10 cellular contexts compared by ENCODE assay signal in genomic region chr14:60509438-60510253, GRCh38. TPM values are rescaled to one million over a fixed set of nuclear protein-coding genes. Genes with fewer than 3 reads are reported as not detected.
A peak's percentile ranks its signal among the peaks of the same experiment; 100 is the strongest.
DNase-seq lines count a peak whose midpoint lies in the region; ATAC-seq and TF ChIP-seq lines count a peak whose summit lies in the region.
"Had no signal": no experiment of that assay in that cellular context is flagged by ENCODE, and none has a peak within 500 bp of the region (broad histone marks: within the 10 kb centered on the region; RNA-seq: fewer than 3 reads in every experiment).

No MANE protein-coding gene starts in this region.

- H3K4me1 Mint-ChIP-seq in activated CD8-positive, alpha-beta memory T cell treated with anti-CD3 and anti-CD28 coated beads, Interleukin-2, amount 10 ng/mL, durations not matched to agents 7 days and 5 days, result peaks cover 7% of the 10 kb centered on the region
- no peaks in the 10 kb centered on the region for H3K4me1 Mint-ChIP-seq in HFFc6 (ENCODE audit: low read depth)
- H3K4me1 Mint-ChIP-seq in stimulated activated memory B cell treated with anti-CD40 and anti-IgM and Interleukin-4, amounts not matched to agents 10 μg/mL and 1 μg/mL and 100 μg/mL, for 72 hours, result peaks cover 7% of the 10 kb centered on the region

- no peak overlapping the region for H3K4me3 Mint-ChIP-seq in activated CD8-positive, alpha-beta memory T cell treated with anti-CD3 and anti-CD28 coated beads, Interleukin-2, amount 10 ng/mL, durations not matched to agents 7 days and 5 days
- H3K4me3 Mint-ChIP-seq in HFFc6, result no peak overlapping the region
- H3K4me3 Mint-ChIP-seq in stimulated activated memory B cell treated with anti-CD40 and anti-IgM and Interleukin-4, amounts not matched to agents 10 μg/mL and 1 μg/mL and 100 μg/mL, for 72 hours, result no peak overlapping the region

- no peak overlapping the region for H4K5ac ChIP-seq in mesendoderm (ENCODE audit: low read length)

- H2BK5ac ChIP-seq in mesendoderm (ENCODE audit: low read length), result no peak overlapping the region

- in situ Hi-C loops in GM13976 (cut with MboI; ENCODE audit: low sequenced_read_pairs, unreplicated experiment), result no loop called here

- no peaks in the 10 kb centered on the region for H3K79me1 ChIP-seq in mesendoderm (ENCODE audit: low read length)

- POLR2A ChIA-PET in A673 (lab: Charles Lee; ENCODE audit: low non-redundant PET), result no interaction called here

- no peak overlapping the region for H2AK5ac ChIP-seq in mesendoderm (ENCODE audit: low read length)

- H3K4me2 ChIP-seq in mesendoderm (ENCODE audit: low read length), result peak overlapping the region; percentile 66

- no peak overlapping the region for H3K27ac ChIP-seq in A673 (ENCODE audit: low read depth, low read length, poor library complexity, severe bottlenecking)
- no peak overlapping the region for H3K27ac ChIP-seq in mesendoderm (ENCODE audit: low read depth, low read length)
- H3K27ac ChIP-seq in thyroid gland, result no peak overlapping the region

- H3K79me2 ChIP-seq in mesendoderm (ENCODE audit: control insufficient read depth, insufficient read depth, low read length), result no peaks in the 10 kb centered on the region

- peak overlapping the region; percentile 68 for H3K27ac Mint-ChIP-seq in activated CD8-positive, alpha-beta memory T cell treated with anti-CD3 and anti-CD28 coated beads, Interleukin-2, amount 10 ng/mL, durations not matched to agents 7 days and 5 days
- H3K27ac Mint-ChIP-seq in HFFc6, result no peak overlapping the region
- no peak overlapping the region for H3K27ac Mint-ChIP-seq in stimulated activated memory B cell treated with anti-CD40 and anti-IgM and Interleukin-4, amounts not matched to agents 10 μg/mL and 1 μg/mL and 100 μg/mL, for 72 hours

- H3K4me3 ChIP-seq in A673 (ENCODE audit: low read depth, low read length, poor library complexity, severe bottlenecking) (peak overlapping the region; percentile 49), mesendoderm (ENCODE audit: low read length) (no peak overlapping the region), thyroid gland (replicated peaks in 1 of 3) (no peak overlapping the region)

- H2BK120ac ChIP-seq in mesendoderm (ENCODE audit: low read depth, low read length), result no peak overlapping the region

- no peak overlapping the region for H3K9ac ChIP-seq in mesendoderm (ENCODE audit: low read length)

- H3K4me1 ChIP-seq in A673 (ENCODE audit: insufficient read depth, low read length, poor library complexity, severe bottlenecking) (peaks cover 7% of the 10 kb centered on the region), mesendoderm (ENCODE audit: control insufficient read depth, low read depth, low read length) (peaks cover 3% of the 10 kb centered on the region), thyroid gland (peaks cover 14 to 33% of the 10 kb centered on the region in 2 donors)

- no CpG with 5 or more reads among the region's 58 CpGs for WGBS in mesendoderm (ENCODE audit: extremely low coverage, insufficient coverage, low lambda C conversion rate)
- 11 to 16% methylated on average over 38 to 49 of the region's 58 CpGs for WGBS in thyroid gland, 2 donors

- ATAC-seq in activated CD8-positive, alpha-beta memory T cell treated with anti-CD3 and anti-CD28 coated beads, Interleukin-2, amount 10 ng/mL, durations not matched to agents 7 days and 5 days, result no peak
- no peak for ATAC-seq in HG02884 (IDR thresholded peaks at IDR 0.05; ENCODE audit: unreplicated experiment)
- ATAC-seq in stimulated activated memory B cell treated with anti-CD40 and anti-IgM and Interleukin-4, amounts not matched to agents 10 μg/mL and 1 μg/mL and 100 μg/mL, for 72 hours, result no peak

- no peak overlapping the region for H3K4ac ChIP-seq in mesendoderm (ENCODE audit: low read depth, low read length)

- peaks cover 1% of the 10 kb centered on the region for H3K36me3 Mint-ChIP-seq in activated CD8-positive, alpha-beta memory T cell treated with anti-CD3 and anti-CD28 coated beads, Interleukin-2, amount 10 ng/mL, durations not matched to agents 7 days and 5 days
- no peaks in the 10 kb centered on the region for H3K36me3 Mint-ChIP-seq in HFFc6 (ENCODE audit: low read depth)
- H3K36me3 Mint-ChIP-seq in stimulated activated memory B cell treated with anti-CD40 and anti-IgM and Interleukin-4, amounts not matched to agents 10 μg/mL and 1 μg/mL and 100 μg/mL, for 72 hours, result no peaks in the 10 kb centered on the region
- H3K36me3 Mint-ChIP-seq: CD4-positive, CD25-positive, alpha-beta regulatory T cell had no signal

- CTCF ChIA-PET in A673 (lab: Charles Lee), result no interaction called here
- CTCF ChIA-PET in activated CD8-positive, alpha-beta memory T cell treated with anti-CD3 and anti-CD28 coated beads, Interleukin-2, amount 10 ng/mL, durations not matched to agents 7 days and 5 days (lab: Charles Lee), result interaction anchor here (0.6 kb wide), 1 partner anchor 245 kb away, joined by 3 read pairs; no protein-coding TSS in a partner anchor

- H3K9me3 Mint-ChIP-seq in activated CD8-positive, alpha-beta memory T cell treated with anti-CD3 and anti-CD28 coated beads, Interleukin-2, amount 10 ng/mL, durations not matched to agents 7 days and 5 days (ENCODE audit: low read depth), result no peaks in the 10 kb centered on the region
- peaks cover 4% of the 10 kb centered on the region; the same call in 1 of the 2 replicates for H3K9me3 Mint-ChIP-seq in HFFc6
- H3K9me3 Mint-ChIP-seq in stimulated activated memory B cell treated with anti-CD40 and anti-IgM and Interleukin-4, amounts not matched to agents 10 μg/mL and 1 μg/mL and 100 μg/mL, for 72 hours, result no peaks in the 10 kb centered on the region

- intact Hi-C loops in A673 (cut with micrococcal nuclease; ENCODE audit: unreplicated experiment) (no loop called here), thyroid gland (cut with DNase I) (no loop called here)

- no peak overlapping the region for H3K18ac ChIP-seq in mesendoderm (ENCODE audit: low read length)

- BruUV-seq in A673 (replicated peaks; lab: Mats Ljungman, UMichigan), result no TSS peak

- H3K36me3 ChIP-seq in A673 (ENCODE audit: insufficient read depth, low read length, poor library complexity, severe bottlenecking) (no peaks in the 10 kb centered on the region), mesendoderm (ENCODE audit: control insufficient read depth, insufficient read depth, low read length) (no peaks in the 10 kb centered on the region), thyroid gland (no peaks in the 10 kb centered on the region)

- H3K23ac ChIP-seq in mesendoderm (ENCODE audit: low read length), result peak overlapping the region; percentile 52

- no peak for TF ChIP-seq POLR2A in thyroid gland (IDR thresholded peaks at IDR 0.05)

- TF ChIP-seq CTCF in A673 (conservative IDR thresholded peaks at IDR 0.05; ENCODE audit: low read depth, low read length) (no peak), GM13976 (IDR thresholded peaks at IDR 0.05; ENCODE audit: borderline replicate concordance, control extremely low read depth, extremely low read depth, insufficient read depth, missing control alignments) (no peak), HFFc6 (IDR thresholded peaks at IDR 0.05) (no peak), thyroid gland (IDR thresholded peaks at IDR 0.05) (no peak)

- H3K9me3 ChIP-seq in A673 (ENCODE audit: low read depth, low read length, poor library complexity, severe bottlenecking) (no peaks in the 10 kb centered on the region), thyroid gland (no peaks in the 10 kb centered on the region)

- H3K27me3 Mint-ChIP-seq in activated CD8-positive, alpha-beta memory T cell treated with anti-CD3 and anti-CD28 coated beads, Interleukin-2, amount 10 ng/mL, durations not matched to agents 7 days and 5 days, result peaks cover 89% of the 10 kb centered on the region
- peaks cover 58% of the 10 kb centered on the region for H3K27me3 Mint-ChIP-seq in HFFc6 (ENCODE audit: insufficient read depth)
- peaks cover 79% of the 10 kb centered on the region for H3K27me3 Mint-ChIP-seq in stimulated activated memory B cell treated with anti-CD40 and anti-IgM and Interleukin-4, amounts not matched to agents 10 μg/mL and 1 μg/mL and 100 μg/mL, for 72 hours

- H4K8ac ChIP-seq in mesendoderm (ENCODE audit: low read depth, low read length), result no peak overlapping the region

- no peak overlapping the region for H2BK15ac ChIP-seq in mesendoderm (replicated peaks; ENCODE audit: low read depth)

- DNase-seq in A673 (ENCODE audit: low spot score) (no peak), GM13976 (ENCODE audit: low spot score) (peak; percentile 28), mesendoderm (peak; percentile 65), HFFc6 (no peak), thyroid gland (no peak)
- DNase-seq in activated CD8-positive, alpha-beta memory T cell treated with anti-CD3 and anti-CD28 coated beads, Interleukin-2, amount 10 ng/mL, durations not matched to agents 7 days and 5 days, result no peak
- DNase-seq: CD4-positive, CD25-positive, alpha-beta regulatory T cell; SW 1271 had no signal

- H3K27me3 ChIP-seq in A673 (replicated peaks; ENCODE audit: insufficient read depth, low read depth, low read length, poor library complexity), result peaks cover 100% of the 10 kb centered on the region
- H3K27me3 ChIP-seq in mesendoderm (ENCODE audit: insufficient read depth, low read length, poor library complexity), result peaks cover 78% of the 10 kb centered on the region
- H3K27me3 ChIP-seq in thyroid gland, result peaks cover 72% of the 10 kb centered on the region

- no peak overlapping the region for H3K56ac ChIP-seq in mesendoderm (ENCODE audit: low read length)

RNA-seq across cellular contexts. Expression of gene SIX6, which starts 0.7 kb away (rescaled TPM):
- 0.13 and 0.28 TPM in 2 replicates for total RNA-seq in A673 (2021)
- not detected for total RNA-seq in activated CD8-positive, alpha-beta memory T cell treated with anti-CD3 and anti-CD28 coated beads, Interleukin-2, amount 10 ng/mL, durations not matched to agents 7 days and 5 days
- polyA plus RNA-seq in mesendoderm (2013, experiment 1 of 2), result not detected
- polyA plus RNA-seq in mesendoderm (2013, experiment 2 of 2), result 0.03 TPM
- total RNA-seq in HFFc6 (2021; fragmentation: NEBNext Ultra II Directional; extraction: Animal tissue kit (Norgen Biotek cat#: 25700)), result not detected
- total RNA-seq in thyroid gland, result not detected
- total RNA-seq: CD4-positive, CD25-positive, alpha-beta regulatory T cell had no signal
- polyA plus RNA-seq: CD4-positive, CD25-positive, alpha-beta regulatory T cell had no signal

RNA-seq across cellular contexts. Expression of gene C14orf39, which starts 23.8 kb away (rescaled TPM):
- total RNA-seq in A673 (2021) (1.5 and 3.1 TPM in 2 replicates), thyroid gland (under 1 TPM in 2 of 4 donors, not detected in 2; 0.13 to 0.56 TPM)
- not detected for total RNA-seq in activated CD8-positive, alpha-beta memory T cell treated with anti-CD3 and anti-CD28 coated beads, Interleukin-2, amount 10 ng/mL, durations not matched to agents 7 days and 5 days
- 0.58 TPM for polyA plus RNA-seq in mesendoderm (2013, experiment 1 of 2)
- polyA plus RNA-seq in mesendoderm (2013, experiment 2 of 2), result 0.90 TPM
- total RNA-seq in HFFc6 (2021; fragmentation: NEBNext Ultra II Directional; extraction: Animal tissue kit (Norgen Biotek cat#: 25700)), result not detected
- total RNA-seq: CD4-positive, CD25-positive, alpha-beta regulatory T cell had no signal
- polyA plus RNA-seq: CD4-positive, CD25-positive, alpha-beta regulatory T cell had no signal

Comparison
In these comparisons a context has a peak if more than half of its experiments do, and no peak if none do; other contexts are left out.
1. DNase-seq: peak in GM13976 (single experiment) and mesendoderm (single experiment); none in A673 (single experiment), activated CD8-positive, alpha-beta memory T cell treated with anti-CD3 and anti-CD28 coated beads, Interleukin-2, amount 10 ng/mL, durations not matched to agents 7 days and 5 days (single experiment), HFFc6 (single experiment) and thyroid gland (0 of 2).